ENCODE assay signal across 8 cellular contexts in genomic region chr2:143177081-143177786, GRCh38. TPM values are rescaled to one million over a fixed set of nuclear protein-coding genes. Genes with fewer than 3 reads are reported as not detected.
DNase-seq lines count a peak whose midpoint lies in the region; ATAC-seq lines count a peak whose summit lies in the region.

No MANE protein-coding gene starts in this region.

- H3K4me1 Mint-ChIP-seq in activated T-cell treated with anti-CD3 and anti-CD28 coated beads, Interleukin-2, amount 50 U/mL, for 24 hours (ENCODE audit: low read depth), result peaks cover 66% of the 10 kb centered on the region
- peaks cover 34% of the 10 kb centered on the region for H3K4me1 Mint-ChIP-seq in T-helper 17 cell

- H3K9me3 Mint-ChIP-seq in activated T-cell treated with anti-CD3 and anti-CD28 coated beads, Interleukin-2, amount 50 U/mL, for 24 hours, result peaks cover 4% of the 10 kb centered on the region

- no peaks in the 10 kb centered on the region for H3K9me3 ChIP-seq in T-helper 17 cell (ENCODE audit: control insufficient read depth, low read length, poor library complexity, severe bottlenecking)

- ATAC-seq in HG02852 (IDR thresholded peaks at IDR 0.05; ENCODE audit: unreplicated experiment) (peak; percentile 96), T-helper 17 cell (peak; percentile 69), sciatic nerve (peak; percentile 44)

- H3K27me3 Mint-ChIP-seq in activated T-cell treated with anti-CD3 and anti-CD28 coated beads, Interleukin-2, amount 50 U/mL, for 24 hours, result no peaks in the 10 kb centered on the region
- H3K27me3 Mint-ChIP-seq in T-helper 17 cell, result no peaks in the 10 kb centered on the region

- DNase-seq in activated T-cell treated with anti-CD3 and anti-CD28 coated beads, Interleukin-2, amount 50 U/mL, for 24 hours, result no peak
- DNase-seq in activated T-cell treated with anti-CD3 and anti-CD28 coated beads, Interleukin-2, amount 50 U/mL, for 48 hours, result no peak
- DNase-seq in T-helper 17 cell, result no peak
- no peak for DNase-seq in sciatic nerve (ENCODE audit: low spot score)
- no peak for DNase-seq in stimulated activated CD4-positive, alpha-beta T cell treated with anti-CD3 and anti-CD28 coated beads, Interleukin-4, amount 100 ng/mL, for 4 hours
- no peak for DNase-seq in stimulated activated CD4-positive, alpha-beta T cell treated with anti-CD3 and anti-CD28 coated beads, Interleukin-4, amount 100 ng/mL, for 24 hours
- no peak for DNase-seq in dedifferentiated amniotic fluid mesenchymal stem cell (ENCODE audit: extremely low spot score)

- peak overlapping the region; percentile 73 for H3K4me3 Mint-ChIP-seq in activated T-cell treated with anti-CD3 and anti-CD28 coated beads, Interleukin-2, amount 50 U/mL, for 24 hours
- H3K4me3 Mint-ChIP-seq in T-helper 17 cell, result peak overlapping the region; percentile 83

- intact Hi-C loops in sciatic nerve (cut with DNase I), result no loop called here

- peak overlapping the region; percentile 91 for H3K27ac Mint-ChIP-seq in activated T-cell treated with anti-CD3 and anti-CD28 coated beads, Interleukin-2, amount 50 U/mL, for 24 hours
- peak overlapping the region; percentile 91 for H3K27ac Mint-ChIP-seq in T-helper 17 cell

- peaks cover 42% of the 10 kb centered on the region for H3K36me3 Mint-ChIP-seq in activated T-cell treated with anti-CD3 and anti-CD28 coated beads, Interleukin-2, amount 50 U/mL, for 24 hours (ENCODE audit: low read depth)
- H3K36me3 Mint-ChIP-seq in T-helper 17 cell (ENCODE audit: low read depth), result peaks cover 10% of the 10 kb centered on the region

RNA-seq across cellular contexts. Expression of gene ARHGAP15, which starts 48.0 kb away (rescaled TPM):
- total RNA-seq in T-helper 17 cell (100 to 1,000 TPM; 277 to 309 TPM), sciatic nerve (119 TPM)

Comparison
In these comparisons a context has a peak if more than half of its experiments do, and no peak if none do; other contexts are left out.
1. ATAC-seq: peak in every context shown above with its lines; median percentile 96 in HG02852; 69 in T-helper 17 cell; 44 in sciatic nerve.